ENCODE assay signal across 1 cellular context in the genomic region with DNA sequence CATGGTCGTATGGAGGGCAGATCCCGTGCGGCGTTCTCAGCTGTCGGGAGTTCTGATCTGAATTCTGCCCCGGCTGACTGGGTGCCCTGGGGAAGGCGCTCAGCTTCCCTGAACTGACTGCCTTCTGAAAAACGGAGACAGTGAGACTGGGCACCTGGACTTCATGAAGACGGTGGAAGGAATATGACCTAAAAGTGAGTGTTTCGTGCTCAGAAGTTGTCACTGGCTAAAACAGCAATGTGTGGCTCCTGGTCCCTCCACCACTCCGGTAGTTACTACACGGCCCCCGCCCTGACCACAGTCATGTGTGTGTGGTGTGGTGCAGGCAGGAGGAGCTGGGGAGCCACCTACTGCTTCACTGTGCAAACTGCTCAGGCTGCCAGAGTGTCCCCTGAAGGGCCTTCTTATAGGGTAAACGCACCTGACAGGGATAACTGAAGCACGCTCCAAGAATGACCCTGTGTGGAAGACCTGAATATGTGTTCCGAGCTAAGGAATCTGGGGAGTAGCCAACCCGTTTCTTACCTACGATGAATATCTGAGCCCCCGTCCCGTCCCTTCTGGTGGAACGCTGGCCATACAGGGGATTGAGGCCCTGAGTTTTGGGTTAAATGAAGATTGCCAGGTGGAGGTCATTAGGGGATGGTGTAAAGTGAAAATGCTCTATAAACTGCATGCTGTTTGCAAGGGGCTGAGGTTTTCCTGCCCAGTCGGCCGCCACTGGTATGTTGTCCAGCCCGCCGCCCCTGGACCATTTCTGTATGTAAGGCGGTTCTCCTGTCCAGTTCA.
TF ChIP-seq lines count a peak whose summit lies in the region.

No MANE protein-coding gene starts in this region.

TF ChIP-seq in H1, 55 proteins besides CTCF, POLR2A, EP300 and RAD21:
- TF ChIP-seq SIN3A (conservative IDR thresholded peaks at IDR 0.05 in 1 of 2, IDR thresholded peaks at IDR 0.05 in 1 of 2; ENCODE audit: low read depth in 1 of 2, low read length in 2 of 2) (no peak), TAF7 (optimal IDR thresholded peaks at IDR 0.05; ENCODE audit: borderline replicate concordance, low read depth, low read length) (peak; percentile 31), RFX5 (IDR thresholded peaks at IDR 0.05; ENCODE audit: borderline replicate concordance, low read depth, low read length) (no peak)
- TF ChIP-seq, protein P1, sequence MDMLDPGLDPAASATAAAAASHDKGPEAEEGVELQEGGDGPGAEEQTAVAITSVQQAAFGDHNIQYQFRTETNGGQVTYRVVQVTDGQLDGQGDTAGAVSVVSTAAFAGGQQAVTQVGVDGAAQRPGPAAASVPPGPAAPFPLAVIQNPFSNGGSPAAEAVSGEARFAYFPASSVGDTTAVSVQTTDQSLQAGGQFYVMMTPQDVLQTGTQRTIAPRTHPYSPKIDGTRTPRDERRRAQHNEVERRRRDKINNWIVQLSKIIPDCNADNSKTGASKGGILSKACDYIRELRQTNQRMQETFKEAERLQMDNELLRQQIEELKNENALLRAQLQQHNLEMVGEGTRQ (IDR thresholded peaks at IDR 0.05; ENCODE audit: low read length): no peak
